26 cellular contexts compared by ENCODE assay signal in genomic region chr4:10026485-10026884, GRCh38.
"Had no signal": no experiment of that assay in that cellular context is flagged by ENCODE, and none has a peak within 500 bp of the region (broad histone marks: within the 10 kb centered on the region; RNA-seq: fewer than 3 reads in every experiment).

No MANE protein-coding gene starts in this region.

- H2AFZ ChIP-seq: neural progenitor cell had no signal

- H3K27ac ChIP-seq: left lung, lower lobe of right lung, neural progenitor cell, neutrophil, right atrium auricular region, right lobe of liver, spleen, tibial nerve, uterus had no signal

- H3K4me1 ChIP-seq: uterus had no signal

- H3K36me3 ChIP-seq: left lung, lower lobe of right lung, neural progenitor cell, neutrophil, right atrium auricular region, right lobe of liver, spleen, tibial nerve, uterus had no signal

- H3K9ac ChIP-seq: neural progenitor cell had no signal

- ATAC-seq: left colon; left lung; lower lobe of right lung; natural killer cell; right lobe of liver; stimulated activated memory B cell treated with anti-CD40 and anti-IgM and Interleukin-4, amounts not matched to agents 10 μg/mL and 1 μg/mL and 100 μg/mL, for 72 hours; stimulated activated naive CD8-positive, alpha-beta T cell treated with anti-CD3 and anti-CD28 coated beads, Interleukin-15, amount 100 ng/mL, for 72 hours had no signal

- DNase-seq: hippocampal formation; immature natural killer cell; kidney; left colon; left lung; lower lobe of right lung; mammary epithelial cell; mesenchymal stem cell; naive B cell; natural killer cell; nephron progenitor cell; occipital lobe; right lobe of liver; small intestine; spleen; stimulated activated CD4-positive, alpha-beta T cell treated with anti-CD3 and anti-CD28 coated beads, Interleukin-4, amount 100 ng/mL, for 4 hours; stimulated activated CD8-positive, alpha-beta memory T cell treated with anti-CD3 and anti-CD28 coated beads, Interleukin-4, amount 100 ng/mL, for 48 hours; stimulated activated naive CD4-positive, alpha-beta T cell treated with Interleukin-2 at 50 U/mL for 16 hours; stimulated activated naive CD8-positive, alpha-beta T cell treated with anti-CD3 and anti-CD28 coated beads, Interleukin-15, amount 100 ng/mL, for 72 hours; substantia nigra; uterus had no signal

- H3K4me3 ChIP-seq: left lung, lower lobe of right lung, neural progenitor cell, right atrium auricular region, right lobe of liver, spleen, tibial nerve, uterus had no signal

- H3K4me2 ChIP-seq: neural progenitor cell had no signal

- H3K27me3 ChIP-seq: left lung, neutrophil, right atrium auricular region, right lobe of liver, spleen, tibial nerve, uterus had no signal

- H3K9me3 ChIP-seq: left lung, lower lobe of right lung, neutrophil, right atrium auricular region, right lobe of liver, spleen, tibial nerve, uterus had no signal
